ENCODE assay signal across 1 cellular context in the genomic region with DNA sequence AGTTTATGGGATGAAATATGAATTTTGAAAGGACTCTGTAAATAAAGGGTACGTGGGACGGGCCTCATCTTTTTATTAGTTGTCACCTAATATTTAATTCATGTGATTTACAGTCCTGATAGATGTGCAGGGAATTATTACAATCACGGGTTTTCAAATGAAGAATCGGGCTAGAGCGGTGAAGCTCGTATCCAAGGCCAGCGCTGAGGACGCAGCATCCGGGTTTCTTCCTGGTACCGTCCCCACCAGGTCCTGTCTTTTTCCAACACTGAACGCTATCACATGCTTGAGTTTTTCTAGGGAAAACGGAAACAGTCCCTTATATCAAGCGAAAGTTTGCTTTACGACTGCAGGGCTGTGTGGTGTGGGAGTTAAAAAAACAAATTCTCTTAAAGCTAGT.
TF ChIP-seq lines count a peak whose summit lies in the region.

No MANE protein-coding gene starts in this region.

TF ChIP-seq in GM12878, 131 proteins besides CTCF, POLR2A, EP300 and RAD21:
- no peak for TF ChIP-seq ZNF274 (IDR thresholded peaks at IDR 0.05; ENCODE audit: insufficient read depth, insufficient read length)
- 0 out of 2 replicates have a peak, but pooled peaks have one; percentile 27 for TF ChIP-seq MXI1 (IDR thresholded peaks at IDR 0.05; ENCODE audit: low read depth, low read length)
- TF ChIP-seq, protein P1, sequence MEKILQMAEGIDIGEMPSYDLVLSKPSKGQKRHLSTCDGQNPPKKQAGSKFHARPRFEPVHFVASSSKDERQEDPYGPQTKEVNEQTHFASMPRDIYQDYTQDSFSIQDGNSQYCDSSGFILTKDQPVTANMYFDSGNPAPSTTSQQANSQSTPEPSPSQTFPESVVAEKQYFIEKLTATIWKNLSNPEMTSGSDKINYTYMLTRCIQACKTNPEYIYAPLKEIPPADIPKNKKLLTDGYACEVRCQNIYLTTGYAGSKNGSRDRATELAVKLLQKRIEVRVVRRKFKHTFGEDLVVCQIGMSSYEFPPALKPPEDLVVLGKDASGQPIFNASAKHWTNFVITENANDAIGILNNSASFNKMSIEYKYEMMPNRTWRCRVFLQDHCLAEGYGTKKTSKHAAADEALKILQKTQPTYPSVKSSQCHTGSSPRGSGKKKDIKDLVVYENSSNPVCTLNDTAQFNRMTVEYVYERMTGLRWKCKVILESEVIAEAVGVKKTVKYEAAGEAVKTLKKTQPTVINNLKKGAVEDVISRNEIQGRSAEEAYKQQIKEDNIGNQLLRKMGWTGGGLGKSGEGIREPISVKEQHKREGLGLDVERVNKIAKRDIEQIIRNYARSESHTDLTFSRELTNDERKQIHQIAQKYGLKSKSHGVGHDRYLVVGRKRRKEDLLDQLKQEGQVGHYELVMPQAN (conservative IDR thresholded peaks at IDR 0.05), result peak; percentile 26; the same call in 1 of the 2 replicates
